Comparison of ENCODE assay signal across 11 cellular contexts in genomic region chr4:154349829-154350228, GRCh38.
DNase-seq lines count a peak whose midpoint lies in the region; ATAC-seq and TF ChIP-seq lines count a peak whose summit lies in the region.
"Had no signal": no experiment of that assay in that cellular context is flagged by ENCODE, and none has a peak within 500 bp of the region (broad histone marks: within the 10 kb centered on the region; RNA-seq: fewer than 3 reads in every experiment).

No MANE protein-coding gene starts in this region.

- no peak overlapping the region for H3K4me3 Mint-ChIP-seq in glutamatergic neuron (ENCODE audit: unreplicated experiment)
- no peak overlapping the region for H3K4me3 Mint-ChIP-seq in CD4-positive, alpha-beta memory T cell
- H3K4me3 Mint-ChIP-seq: activated naive CD4-positive, alpha-beta T cell treated with anti-CD3 and anti-CD28 coated beads, Interleukin-2, amount 50 U/mL, for 24 hours had no signal

- CTCF ChIA-PET in CD4-positive, alpha-beta memory T cell (lab: Charles Lee; ENCODE audit: partially characterized antibody), result interaction anchor here (1.3 to 1.6 kb wide), 2 partner anchors 9 kb away, joined by 3 read pairs; no protein-coding TSS in a partner anchor

- ATAC-seq in GM21390 (IDR thresholded peaks at IDR 0.05; ENCODE audit: unreplicated experiment) (peak; percentile 51), HG02678 (IDR thresholded peaks at IDR 0.05; ENCODE audit: unreplicated experiment) (no peak)

- no peaks in the 10 kb centered on the region for H3K4me1 ChIP-seq in CD4-positive, alpha-beta memory T cell (ENCODE audit: insufficient read depth, low read length)

- no peaks in the 10 kb centered on the region for H3K27me3 Mint-ChIP-seq in glutamatergic neuron (ENCODE audit: unreplicated experiment)
- H3K27me3 Mint-ChIP-seq in CD4-positive, alpha-beta memory T cell, result peaks cover 0 to 2% of the 10 kb centered on the region in 2 donors

- no peaks in the 10 kb centered on the region for H3K4me1 Mint-ChIP-seq in glutamatergic neuron (ENCODE audit: low read depth, unreplicated experiment)
- H3K4me1 Mint-ChIP-seq in CD4-positive, alpha-beta memory T cell, result peaks cover 0 to 2% (median 0%) of the 10 kb centered on the region in 4 donors
- H3K4me1 Mint-ChIP-seq: activated naive CD4-positive, alpha-beta T cell treated with anti-CD3 and anti-CD28 coated beads, Interleukin-2, amount 50 U/mL, for 24 hours had no signal

- no peaks in the 10 kb centered on the region for H3K27me3 ChIP-seq in CD4-positive, alpha-beta memory T cell (ENCODE audit: insufficient read depth, low read length)

- no peaks in the 10 kb centered on the region for H3K9me3 Mint-ChIP-seq in glutamatergic neuron (ENCODE audit: unreplicated experiment)
- no peaks in the 10 kb centered on the region for H3K9me3 Mint-ChIP-seq in CD4-positive, alpha-beta memory T cell
- H3K9me3 Mint-ChIP-seq: activated naive CD4-positive, alpha-beta T cell treated with anti-CD3 and anti-CD28 coated beads, Interleukin-2, amount 50 U/mL, for 24 hours had no signal

- TF ChIP-seq CTCF in glutamatergic neuron (IDR thresholded peaks at IDR 0.05; ENCODE audit: partially characterized antibody, unreplicated experiment), result peak; percentile 29

- no peak overlapping the region for H3K27ac Mint-ChIP-seq in glutamatergic neuron (ENCODE audit: unreplicated experiment)
- H3K27ac Mint-ChIP-seq in CD4-positive, alpha-beta memory T cell, result no peak overlapping the region
- H3K27ac Mint-ChIP-seq: activated naive CD4-positive, alpha-beta T cell treated with anti-CD3 and anti-CD28 coated beads, Interleukin-2, amount 50 U/mL, for 24 hours had no signal

- H3K4me3 ChIP-seq in CD4-positive, alpha-beta memory T cell (ENCODE audit: low read length in 2 of 2), result no peak overlapping the region
- H3K4me3 ChIP-seq: SK-N-MC had no signal

- POLR2A ChIA-PET in CD4-positive, alpha-beta memory T cell (lab: Charles Lee; ENCODE audit: partially characterized antibody), result no interaction called here

- intact Hi-C loops in CD4-positive, alpha-beta memory T cell (cut with micrococcal nuclease), result no loop called here

- no peaks in the 10 kb centered on the region for H3K36me3 ChIP-seq in CD4-positive, alpha-beta memory T cell (ENCODE audit: insufficient read depth, low read length)

- H3K36me3 Mint-ChIP-seq in glutamatergic neuron (ENCODE audit: unreplicated experiment), result no peaks in the 10 kb centered on the region
- no peaks in the 10 kb centered on the region for H3K36me3 Mint-ChIP-seq in CD4-positive, alpha-beta memory T cell
- H3K36me3 Mint-ChIP-seq: activated naive CD4-positive, alpha-beta T cell treated with anti-CD3 and anti-CD28 coated beads, Interleukin-2, amount 50 U/mL, for 24 hours had no signal

- H3K27ac ChIP-seq in CD4-positive, alpha-beta memory T cell (ENCODE audit: low read depth, low read length), result no peak overlapping the region
- H3K27ac ChIP-seq: SK-N-MC had no signal

- DNase-seq in AG08396 (ENCODE audit: low spot score) (peak; percentile 7), OCI-M1 (lab: John Stamatoyannopoulos, UW) (peak; percentile 38), glutamatergic neuron (no peak), T1000 (lab: John Stamatoyannopoulos, UW) (no peak), cortex of kidney (lab: John Stamatoyannopoulos, UW) (no peak)
- no peak for DNase-seq in CD4-positive, alpha-beta memory T cell
- DNase-seq: stimulated activated CD4-positive, alpha-beta T cell treated with anti-CD3 and anti-CD28 coated beads, Interleukin-4, amount 100 ng/mL, for 1 hour had no signal

- no peaks in the 10 kb centered on the region for H3K9me3 ChIP-seq in CD4-positive, alpha-beta memory T cell (ENCODE audit: control insufficient read depth in 1 of 2, low read length in 2 of 2)

Comparison
In these comparisons a context has a peak if more than half of its experiments do, and no peak if none do; other contexts are left out.
1. DNase-seq: peak in AG08396 (single experiment) and OCI-M1 (single experiment); none in glutamatergic neuron (single experiment), T1000 (single experiment), cortex of kidney (single experiment) and CD4-positive, alpha-beta memory T cell (0 of 5).